In the genomic region with DNA sequence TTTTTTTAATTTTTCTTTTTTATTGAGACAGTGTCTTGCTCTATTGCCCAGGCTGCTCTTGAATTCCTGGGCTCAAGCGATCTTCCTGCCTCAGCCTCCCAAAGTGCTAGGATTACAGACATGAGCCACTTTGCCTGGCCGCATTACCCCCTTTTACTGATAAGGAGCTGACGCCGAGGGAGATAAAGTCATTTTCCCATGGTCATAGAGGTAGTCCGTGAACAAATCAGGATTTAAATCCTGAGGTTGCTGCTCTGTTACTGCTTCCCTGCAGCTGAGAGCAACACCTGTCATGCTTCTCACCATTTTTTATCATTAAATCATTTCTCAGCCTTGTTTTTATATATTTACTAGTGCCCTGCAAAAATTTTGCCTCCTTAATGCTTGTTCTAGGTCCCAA, we compare ENCODE assay signal across 19 cellular contexts. TPM values are rescaled to one million over a fixed set of nuclear protein-coding genes. Genes with fewer than 3 reads are reported as not detected.
"Had no signal": no experiment of that assay in that cellular context is flagged by ENCODE, and none has a peak within 500 bp of the region (broad histone marks: within the 10 kb centered on the region; RNA-seq: fewer than 3 reads in every experiment).

No MANE protein-coding gene starts in this region.

- H3K4me3 ChIP-seq: neural progenitor cell, ovary, thoracic aorta, upper lobe of right lung had no signal

- ATAC-seq: foreskin keratinocyte had no signal

- H3K4me1 ChIP-seq: foreskin keratinocyte had no signal

- H3K27ac ChIP-seq: epithelial cell of prostate, foreskin keratinocyte, neural progenitor cell, thoracic aorta, VCaP had no signal

- H3K36me3 ChIP-seq: neural progenitor cell, ovary, thoracic aorta, upper lobe of right lung had no signal

- FAIRE-seq: colon had no signal

- DNase-seq: activated CD4-positive, alpha-beta T cell treated with anti-CD3 and anti-CD28 coated beads, Interleukin-2, amount 50 U/mL, for 4 hours; activated CD4-positive, CD25-positive, alpha-beta regulatory T cell treated with anti-CD3 and anti-CD28 coated beads, Interleukin-2, amount 50 U/mL, for 72 hours; activated gamma-delta T cell treated with Interleukin-2 at 50 U/mL for 16 hours; amniotic stem cell; central memory CD4-positive, alpha-beta T cell; endodermal cell; foreskin keratinocyte; naive thymus-derived CD4-positive, alpha-beta T cell; stimulated activated CD4-positive, alpha-beta T cell treated with anti-CD3 and anti-CD28 coated beads, Interleukin-4, amount 100 ng/mL, for 4 hours; T-helper 17 cell; upper lobe of right lung had no signal

- H3K9me3 ChIP-seq: ovary, upper lobe of right lung had no signal

- H3K27me3 ChIP-seq: neural progenitor cell, ovary, upper lobe of right lung had no signal

RNA-seq across cellular contexts. Expression of a gene that starts 7.4 kb away (rescaled TPM):
- total RNA-seq: endodermal cell, fibroblast of lung, foreskin keratinocyte, pulmonary artery endothelial cell had no signal
- polyA plus RNA-seq: foreskin keratinocyte had no signal
